ENCODE assay signal across 8 cellular contexts in genomic region chr16:86874141-86874540, GRCh38.
A peak's percentile ranks its signal among the peaks of the same experiment; 100 is the strongest.
DNase-seq lines count a peak whose midpoint lies in the region; ATAC-seq and TF ChIP-seq lines count a peak whose summit lies in the region.

No MANE protein-coding gene starts in this region.

- no peak overlapping the region for H3K27ac ChIP-seq in heart left ventricle

- H3K4me3 ChIP-seq in heart left ventricle (no peak overlapping the region), fibroblast of the aortic adventitia (ENCODE audit: low read depth, low read length) (no peak overlapping the region)

- H3K4me1 ChIP-seq in heart left ventricle: no peaks in the 10 kb centered on the region

- ATAC-seq in heart left ventricle (peak in 1 of 4 donors; percentile 33), Right ventricle myocardium inferior (no peak)
- peak; percentile 49 for ATAC-seq in stimulated activated naive CD8-positive, alpha-beta T cell treated with anti-CD3 and anti-CD28 coated beads, Interleukin-15, Interleukin-2, amounts not matched to agents 100 U/mL and 50 U/mL, for 24 hours

- H3K9me3 ChIP-seq in heart left ventricle: peaks cover 0 to 7% (median 0%) of the 10 kb centered on the region in 12 donors

- peak in 8 of 12 donors; percentile 21 to 52 (median 32) for TF ChIP-seq CTCF in heart left ventricle (IDR thresholded peaks at IDR 0.05)
- peak; percentile 43 for TF ChIP-seq CTCF in fibroblast of the aortic adventitia (IDR thresholded peaks at IDR 0.05; ENCODE audit: insufficient read depth, low read length)

- no peak for TF ChIP-seq POLR2A in heart left ventricle (IDR thresholded peaks at IDR 0.05)

- no peak for DNase-seq in heart left ventricle
- DNase-seq in Right ventricle myocardium inferior (ENCODE audit: missing footprints): no peak
- DNase-seq in SKM-1 (lab: John Stamatoyannopoulos, UW; ENCODE audit: unreplicated experiment): peak; percentile 0
- DNase-seq in fibroblast of the aortic adventitia (ENCODE audit: low read depth): no peak
- DNase-seq in stimulated activated naive CD8-positive, alpha-beta T cell treated with anti-CD3 and anti-CD28 coated beads, Interleukin-15, Interleukin-2, amounts not matched to agents 100 U/mL and 50 U/mL, for 24 hours: peak; percentile 52
- DNase-seq in dedifferentiated amniotic fluid mesenchymal stem cell (ENCODE audit: extremely low spot score): no peak
- no peak for DNase-seq in NCI-H510A (lab: John Stamatoyannopoulos, UW)
- no peak for DNase-seq in amniotic stem cell (lab: John Stamatoyannopoulos, UW)

- 60 to 79% (median 71%) methylated on average over 2 of the region's 2 CpGs for WGBS in heart left ventricle, 4 donors

- H3K36me3 ChIP-seq in heart left ventricle: no peaks in the 10 kb centered on the region

- intact Hi-C loops in heart left ventricle (cut with DNase I): no loop called here
- intact Hi-C loops in Right ventricle myocardium inferior (cut with DNase I): no loop called here

- H3K27me3 ChIP-seq in heart left ventricle: peaks cover 0 to 11% (median 0%) of the 10 kb centered on the region in 9 donors

Comparison
In these comparisons a context has a peak if more than half of its experiments do, and no peak if none do; other contexts are left out.
1. DNase-seq: peak in SKM-1 (single experiment) and stimulated activated naive CD8-positive, alpha-beta T cell treated with anti-CD3 and anti-CD28 coated beads, Interleukin-15, Interleukin-2, amounts not matched to agents 100 U/mL and 50 U/mL, for 24 hours (single experiment); none in heart left ventricle (0 of 5), Right ventricle myocardium inferior (single experiment), fibroblast of the aortic adventitia (single experiment), dedifferentiated amniotic fluid mesenchymal stem cell (single experiment), NCI-H510A (single experiment) and amniotic stem cell (single experiment).